Comparison of ENCODE assay signal across 24 cellular contexts in genomic region chr1:205793959-205794730, GRCh38. TPM values are rescaled to one million over a fixed set of nuclear protein-coding genes. Genes with fewer than 3 reads are reported as not detected.
DNase-seq lines count a peak whose midpoint lies in the region; ATAC-seq and FAIRE-seq lines count a peak whose summit lies in the region.
"Had no signal": no experiment of that assay in that cellular context is flagged by ENCODE, and none has a peak within 500 bp of the region (broad histone marks: within the 10 kb centered on the region; RNA-seq: fewer than 3 reads in every experiment).

No MANE protein-coding gene starts in this region.

- no peak overlapping the region for H3K27ac Mint-ChIP-seq in memory B cell
- H3K27ac Mint-ChIP-seq: progenitor cell of endocrine pancreas; stimulated activated naive CD8-positive, alpha-beta T cell treated with anti-CD3 and anti-CD28 coated beads, Interleukin-15, Interleukin-2, amounts not matched to agents 100 ng/mL and 50 ng/mL, for 24 hours had no signal

- ATAC-seq in GM19468 (IDR thresholded peaks at IDR 0.05; ENCODE audit: extremely low read depth, unreplicated experiment) = peak; percentile 46
- ATAC-seq in memory B cell (ENCODE audit: low read depth) = peak; percentile 78
- ATAC-seq: HCT116, mucosa of descending colon had no signal

- peaks cover 25% of the 10 kb centered on the region for H3K4me1 Mint-ChIP-seq in memory B cell

- no peaks in the 10 kb centered on the region for H3K9me3 Mint-ChIP-seq in memory B cell
- H3K9me3 Mint-ChIP-seq: stimulated activated naive CD8-positive, alpha-beta T cell treated with anti-CD3 and anti-CD28 coated beads, Interleukin-15, Interleukin-2, amounts not matched to agents 100 ng/mL and 50 ng/mL, for 24 hours had no signal

- DNase-seq in GM18507 (ENCODE audit: extremely low spot score, insufficient read length, low read depth) = no peak
- DNase-seq in NAMALWA (ENCODE audit: low spot score) = peak; percentile 51
- no peak for DNase-seq in memory B cell (ENCODE audit: low spot score in 2 of 2)
- no peak for DNase-seq in stimulated activated CD4-positive, alpha-beta T cell treated with anti-CD3 and anti-CD28 coated beads, Interleukin-15, amount 100 ng/mL, for 24 hours
- no peak for DNase-seq in ureter (ENCODE audit: low spot score)
- DNase-seq in DMS 273 treated with DMSO at 0.1 percent for 48 hours (lab: John Stamatoyannopoulos, UW) = no peak
- DNase-seq: activated CD4-positive, alpha-beta T cell treated with anti-CD3 and anti-CD28 coated beads, Interleukin-2, amount 50 U/mL, for 1 hour; activated gamma-delta T cell; dermis blood vessel endothelial cell; hippocampal formation; mucosa of descending colon; NCI-H2171 treated with DMSO at 0.1 percent for 48 hours; NCI-H774; PC-9; stimulated activated CD4-positive, alpha-beta T cell treated with anti-CD3 and anti-CD28 coated beads, Interleukin-2, amount 100 ng/mL, for 24 hours; T-helper 1 cell; tibial artery had no signal

- FAIRE-seq in GM18507 (lab: Jason Lieb, UNC) = peak; percentile 31
- FAIRE-seq: islet of Langerhans had no signal

- H3K4me3 Mint-ChIP-seq in memory B cell = no peak overlapping the region
- H3K4me3 Mint-ChIP-seq: stimulated activated naive CD8-positive, alpha-beta T cell treated with anti-CD3 and anti-CD28 coated beads, Interleukin-15, Interleukin-2, amounts not matched to agents 100 ng/mL and 50 ng/mL, for 24 hours had no signal

- no peaks in the 10 kb centered on the region for H3K27me3 Mint-ChIP-seq in memory B cell
- H3K27me3 Mint-ChIP-seq: progenitor cell of endocrine pancreas; stimulated activated naive CD8-positive, alpha-beta T cell treated with anti-CD3 and anti-CD28 coated beads, Interleukin-15, Interleukin-2, amounts not matched to agents 100 ng/mL and 50 ng/mL, for 24 hours had no signal

- H3K36me3 Mint-ChIP-seq in memory B cell = peaks cover 37% of the 10 kb centered on the region

RNA-seq across cellular contexts. Expression of gene SLC41A1, which starts 18.9 kb away (rescaled TPM):
- 27.4 TPM for total RNA-seq in ureter

RNA-seq across cellular contexts. Expression of gene RAB29, which starts 18.9 kb away (rescaled TPM):
- total RNA-seq in ureter = 19.2 TPM

RNA-seq across cellular contexts. Expression of gene NUCKS1, which starts 44.2 kb away (rescaled TPM):
- 189 TPM for total RNA-seq in ureter

RNA-seq across cellular contexts. Expression of gene PM20D1, which starts 55.8 kb away (rescaled TPM):
- 23.7 TPM for total RNA-seq in ureter
- total RNA-seq: dermis blood vessel endothelial cell, M059J, PC-9, progenitor cell of endocrine pancreas, skeletal muscle tissue had no signal
